Comparison of ENCODE assay signal across 9 cellular contexts in the genomic region with DNA sequence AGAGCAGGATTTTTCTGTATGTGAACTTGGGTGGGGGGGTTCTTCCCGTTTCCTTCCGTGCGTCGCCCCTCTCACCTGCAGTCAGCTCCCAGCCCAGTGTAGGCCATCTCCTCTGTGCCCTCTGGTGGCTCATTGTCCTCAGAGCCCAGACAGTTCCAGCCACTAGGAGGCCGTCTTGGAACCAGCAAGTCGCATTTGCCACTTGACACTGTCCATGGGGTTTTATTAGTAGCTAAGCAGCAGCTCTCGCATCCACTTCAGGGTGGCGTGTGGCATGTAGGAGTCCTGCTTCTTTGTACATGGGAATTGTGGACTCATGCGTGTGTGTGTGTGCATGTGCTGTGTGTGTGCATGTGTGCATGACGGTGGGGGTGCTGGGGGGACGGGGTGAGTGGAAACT.
A peak's percentile ranks its signal among the peaks of the same experiment; 100 is the strongest.
DNase-seq lines count a peak whose midpoint lies in the region; ATAC-seq lines count a peak whose summit lies in the region.
"Had no signal": no experiment of that assay in that cellular context is flagged by ENCODE, and none has a peak within 500 bp of the region (broad histone marks: within the 10 kb centered on the region; RNA-seq: fewer than 3 reads in every experiment).

No MANE protein-coding gene starts in this region.

- no peaks in the 10 kb centered on the region for H3K9me3 Mint-ChIP-seq in activated CD8-positive, alpha-beta T cell treated with anti-CD3 and anti-CD28 coated beads, Interleukin-2, amount 10 ng/mL, durations not matched to agents 7 days and 5 days (ENCODE audit: insufficient read depth)

- CTCF ChIA-PET in activated CD8-positive, alpha-beta T cell treated with anti-CD3 and anti-CD28 coated beads, Interleukin-2, amount 10 ng/mL, durations not matched to agents 7 days and 5 days (lab: Charles Lee): interaction anchor here (0.6 to 1.8 kb wide), 7 partner anchors 9 to 128 kb away, joined by 3 to 6 read pairs (median 3); no protein-coding TSS in a partner anchor

- H3K4me3 Mint-ChIP-seq in activated CD8-positive, alpha-beta T cell treated with anti-CD3 and anti-CD28 coated beads, Interleukin-2, amount 10 ng/mL, durations not matched to agents 7 days and 5 days: no peak overlapping the region

- ATAC-seq in activated CD8-positive, alpha-beta T cell treated with anti-CD3 and anti-CD28 coated beads, Interleukin-2, amount 10 ng/mL, durations not matched to agents 7 days and 5 days: peak; percentile 57
- ATAC-seq in HG02759 (IDR thresholded peaks at IDR 0.05; ENCODE audit: unreplicated experiment) (no peak), GM21423 (IDR thresholded peaks at IDR 0.05; ENCODE audit: unreplicated experiment) (no peak)

- peak; percentile 59 for DNase-seq in DMS53 (lab: John Stamatoyannopoulos, UW)
- no peak for DNase-seq in DMS53 treated with DMSO at 0.1 percent for 48 hours (lab: John Stamatoyannopoulos, UW; ENCODE audit: unreplicated experiment)
- DNase-seq in Kasumi-1 (lab: John Stamatoyannopoulos, UW): peak; percentile 66 to 74
- peak; percentile 39 for DNase-seq in activated CD8-positive, alpha-beta T cell treated with anti-CD3 and anti-CD28 coated beads, Interleukin-2, amount 10 ng/mL, durations not matched to agents 7 days and 5 days
- peak; percentile 45 for DNase-seq in hepatic stellate cell (ENCODE audit: low spot score)
- peak in 39 of 49 donors; percentile 7 to 77 (median 46) for DNase-seq in substantia nigra (lab: John Stamatoyannopoulos, UW)

- H3K27ac Mint-ChIP-seq in activated CD8-positive, alpha-beta T cell treated with anti-CD3 and anti-CD28 coated beads, Interleukin-2, amount 10 ng/mL, durations not matched to agents 7 days and 5 days: no peak overlapping the region
- H3K27ac Mint-ChIP-seq: B cell had no signal

- no peak overlapping the region for H3K27ac ChIP-seq in substantia nigra (ENCODE audit: low read depth, low read length, poor library complexity, severe bottlenecking)

- H3K27me3 Mint-ChIP-seq in activated CD8-positive, alpha-beta T cell treated with anti-CD3 and anti-CD28 coated beads, Interleukin-2, amount 10 ng/mL, durations not matched to agents 7 days and 5 days (ENCODE audit: low read depth): no peaks in the 10 kb centered on the region
- H3K27me3 Mint-ChIP-seq: B cell had no signal

- peaks cover 8% of the 10 kb centered on the region for H3K4me1 Mint-ChIP-seq in activated CD8-positive, alpha-beta T cell treated with anti-CD3 and anti-CD28 coated beads, Interleukin-2, amount 10 ng/mL, durations not matched to agents 7 days and 5 days (ENCODE audit: low read depth)

- POLR2A ChIA-PET in activated CD8-positive, alpha-beta T cell treated with anti-CD3 and anti-CD28 coated beads, Interleukin-2, amount 10 ng/mL, durations not matched to agents 7 days and 5 days (lab: Charles Lee): no interaction called here

- H3K36me3 Mint-ChIP-seq in activated CD8-positive, alpha-beta T cell treated with anti-CD3 and anti-CD28 coated beads, Interleukin-2, amount 10 ng/mL, durations not matched to agents 7 days and 5 days (ENCODE audit: low read depth): peaks cover 72% of the 10 kb centered on the region
